Comparison of ENCODE assay signal across 8 cellular contexts in the genomic region with DNA sequence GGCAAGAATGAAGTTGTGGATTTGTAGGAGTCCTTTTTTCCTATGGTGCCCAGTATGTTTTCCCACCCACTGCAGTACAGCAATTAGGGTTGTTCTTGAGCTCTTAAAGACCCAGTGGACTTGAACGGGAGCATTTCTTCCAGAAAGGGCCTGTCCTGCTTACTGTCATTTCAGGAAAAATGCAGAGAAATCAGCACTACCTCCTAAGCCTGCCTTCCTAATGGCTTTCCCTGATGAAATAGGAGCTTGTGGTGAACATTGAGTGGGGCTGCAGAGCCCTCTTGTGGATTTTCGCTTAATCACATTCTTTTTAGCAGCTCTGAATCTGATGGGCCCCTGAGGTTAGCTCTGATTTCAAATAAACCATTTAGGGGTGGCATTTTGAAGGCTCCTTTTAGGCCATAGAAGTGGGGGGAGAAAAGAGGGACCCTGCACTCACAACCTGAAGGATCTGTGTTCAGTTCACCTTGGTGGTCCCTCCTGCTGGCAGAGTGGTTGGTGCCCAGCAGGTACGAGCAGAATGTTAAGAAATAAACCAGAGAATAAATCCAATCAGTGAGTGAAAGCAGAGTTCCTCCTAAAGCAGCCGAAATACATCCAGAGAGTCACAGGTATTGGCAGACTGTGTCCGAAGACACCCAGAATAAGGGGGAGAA.
A peak's percentile ranks its signal among the peaks of the same experiment; 100 is the strongest.
DNase-seq lines count a peak whose midpoint lies in the region; ATAC-seq and TF ChIP-seq lines count a peak whose summit lies in the region.

No MANE protein-coding gene starts in this region.

- DNase-seq in AG09309 (ENCODE audit: low read depth) (peak; percentile 83), NCI-H2171 treated with DMSO at 0.1 percent for 48 hours (lab: John Stamatoyannopoulos, UW) (peak; percentile 89), dermis microvascular lymphatic vessel endothelial cell (ENCODE audit: low read depth in 2 of 2) (peak; percentile 69 to 85), right lobe of liver (peak in 1 of 3 donors; percentile 58)
- DNase-seq in activated CD4-positive, alpha-beta T cell treated with anti-CD3 and anti-CD28 coated beads for 24 hours (ENCODE audit: low read depth in 2 of 2): peak; percentile 21 to 29
- peak; percentile 52 for DNase-seq in stimulated activated CD4-positive, alpha-beta T cell treated with anti-CD3 and anti-CD28 coated beads, Interleukin-4, amount 100 ng/mL, for 24 hours

- no peak for TF ChIP-seq POLR2A in right lobe of liver (IDR thresholded peaks at IDR 0.05)

- no peak overlapping the region; the same call in 1 of the 2 replicates for H3K4me3 ChIP-seq in AG09309 (ENCODE audit: control insufficient read depth, low read depth, low read length)
- no peak overlapping the region for H3K4me3 ChIP-seq in right lobe of liver

- WGBS in right lobe of liver (ENCODE audit: insufficient coverage, low coverage, low lambda C conversion rate, missing lambda C conversion rate): 39% methylated on average over 5 of the region's 5 CpGs

- no peaks in the 10 kb centered on the region for H3K36me3 ChIP-seq in right lobe of liver

- H3K27me3 ChIP-seq in right lobe of liver: no peaks in the 10 kb centered on the region

- peak overlapping the region in 1 of 3 donors; percentile 6 for H3K27ac ChIP-seq in right lobe of liver

- H3K9me3 ChIP-seq in right lobe of liver: no peaks in the 10 kb centered on the region

- ATAC-seq in GM18519 (IDR thresholded peaks at IDR 0.05; ENCODE audit: low FRiP score, unreplicated experiment) (peak; percentile 81), HG03066 (IDR thresholded peaks at IDR 0.05; ENCODE audit: low read depth, unreplicated experiment) (peak; percentile 76), right lobe of liver (peak; percentile 82 to 89 (median 85))

- intact Hi-C loops in right lobe of liver (cut with DNase I): loop anchor here in 1 of 2 donors (10.0 kb wide), 1 partner anchor 108 kb away; no protein-coding TSS in a partner anchor

- TF ChIP-seq CTCF in AG09309 (IDR thresholded peaks at IDR 0.05; ENCODE audit: control insufficient read depth, insufficient read depth, low read depth, low read length, missing control alignments): peak; percentile 74
- peak; percentile 63 to 94 (median 73) for TF ChIP-seq CTCF in right lobe of liver (IDR thresholded peaks at IDR 0.05)

- peaks cover 0 to 8% (median 3%) of the 10 kb centered on the region in 4 donors for H3K4me1 ChIP-seq in right lobe of liver
